In the genomic region with DNA sequence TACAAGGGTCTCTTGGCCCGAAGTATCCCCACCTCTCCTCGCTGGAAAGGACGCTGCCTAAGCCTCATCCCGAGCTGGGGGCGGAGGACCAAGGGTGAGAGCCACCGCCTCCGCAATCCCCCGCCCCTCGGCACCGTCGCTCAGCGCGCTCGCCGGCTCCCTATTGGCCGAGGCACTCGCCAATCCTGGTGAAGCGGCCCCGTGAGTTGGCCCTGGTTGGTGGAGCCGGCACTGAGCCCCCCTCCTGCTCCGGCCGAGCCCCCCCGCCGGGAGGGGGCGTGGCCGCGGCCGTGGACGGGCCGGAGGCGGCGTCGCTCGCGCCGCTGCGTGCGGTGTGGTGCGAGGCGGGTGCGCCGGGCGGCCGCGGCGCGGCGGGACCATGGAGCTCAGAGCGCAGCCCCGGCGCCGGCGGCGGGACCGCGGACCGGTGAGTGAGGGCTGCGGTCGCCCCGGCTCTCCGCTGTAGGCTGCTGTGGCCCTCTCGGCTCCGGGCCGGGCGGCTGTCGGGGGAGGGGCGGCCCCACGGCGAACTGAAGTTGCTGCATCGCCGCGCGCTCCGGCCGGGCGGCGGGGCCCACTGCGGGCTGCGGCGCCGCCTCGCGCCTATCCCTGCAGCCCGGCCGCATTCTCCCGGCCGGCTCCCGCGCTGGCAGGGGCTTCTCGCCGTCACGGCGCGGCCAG, we compare ENCODE assay signal across 8 cellular contexts. TPM values are rescaled to one million over a fixed set of nuclear protein-coding genes. Genes with fewer than 3 reads are reported as not detected.
DNase-seq lines count a peak whose midpoint lies in the region; ATAC-seq and TF ChIP-seq lines count a peak whose summit lies in the region.

A gene with protein sequence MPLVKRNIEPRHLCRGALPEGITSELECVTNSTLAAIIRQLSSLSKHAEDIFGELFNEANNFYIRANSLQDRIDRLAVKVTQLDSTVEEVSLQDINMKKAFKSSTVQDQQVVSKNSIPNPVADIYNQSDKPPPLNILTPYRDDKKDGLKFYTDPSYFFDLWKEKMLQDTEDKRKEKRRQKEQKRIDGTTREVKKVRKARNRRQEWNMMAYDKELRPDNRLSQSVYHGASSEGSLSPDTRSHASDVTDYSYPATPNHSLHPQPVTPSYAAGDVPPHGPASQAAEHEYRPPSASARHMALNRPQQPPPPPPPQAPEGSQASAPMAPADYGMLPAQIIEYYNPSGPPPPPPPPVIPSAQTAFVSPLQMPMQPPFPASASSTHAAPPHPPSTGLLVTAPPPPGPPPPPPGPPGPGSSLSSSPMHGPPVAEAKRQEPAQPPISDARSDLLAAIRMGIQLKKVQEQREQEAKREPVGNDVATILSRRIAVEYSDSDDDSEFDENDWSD (plus strand): TSS at position 291 of the 681 bp plus-strand sequence. CDS start 84,588 bp downstream, outside the sequence.

- H3K4me1 ChIP-seq in BLaER1 (no peaks in the 10 kb centered on the region), fibroblast of lung (ENCODE audit: control insufficient read depth, extremely low read depth, insufficient read depth, low read length) (peaks cover 6% of the 10 kb centered on the region), mucosa of stomach (ENCODE audit: control insufficient read depth, insufficient read depth, low read length) (peaks cover 5% of the 10 kb centered on the region), stomach (peaks cover 8 to 46% (median 30%) of the 10 kb centered on the region in 4 donors)

- H3K9me3 ChIP-seq in BLaER1, result peaks cover 13% of the 10 kb centered on the region
- no peaks in the 10 kb centered on the region for H3K9me3 ChIP-seq in fibroblast of lung (ENCODE audit: control insufficient read depth, insufficient read depth, low read depth, low read length)
- H3K9me3 ChIP-seq in mucosa of stomach (ENCODE audit: control insufficient read depth, low read length), result no peaks in the 10 kb centered on the region
- H3K9me3 ChIP-seq in stomach, result peaks cover 0 to 5% (median 0%) of the 10 kb centered on the region in 4 donors

- peaks cover 24% of the 10 kb centered on the region for H3K79me2 ChIP-seq in fibroblast of lung (ENCODE audit: control insufficient read depth, insufficient read depth, low read length)

- H3K9ac ChIP-seq in BLaER1 (peak within 1 kb of the TSS; percentile 64), fibroblast of lung (ENCODE audit: insufficient read depth, low read length) (peak within 1 kb of the TSS; percentile 74), mucosa of stomach (ENCODE audit: low read length) (no peak within 1 kb of the TSS)

- H3K4me2 ChIP-seq in BLaER1 (peak within 1 kb of the TSS; percentile 85), fibroblast of lung (ENCODE audit: extremely low read depth, insufficient read depth, low read length) (peak within 1 kb of the TSS; percentile 85)

- intact Hi-C loops in stomach (cut with DNase I; ENCODE audit: low total_unique reads), result no loop called here

- WGBS in stomach, 5 donors, result 0 to 7% (median 1%) methylated on average over 11 to 94 of the region's 94 CpGs; no CpG with 5 or more reads in 1 of the 5 donors

- ATAC-seq in GM19372 (IDR thresholded peaks at IDR 0.05; ENCODE audit: low read depth, unreplicated experiment) (peak; percentile 97), HG03442 (IDR thresholded peaks at IDR 0.05; ENCODE audit: unreplicated experiment) (peak; percentile 96)

- H4K20me1 ChIP-seq in BLaER1, result no peaks in the 10 kb centered on the region; the same call in 1 of the 2 replicates
- H4K20me1 ChIP-seq in fibroblast of lung (ENCODE audit: control insufficient read depth, extremely low read depth, insufficient read depth, low read length), result no peaks in the 10 kb centered on the region

- H3K27ac ChIP-seq in BLaER1, result no peak within 1 kb of the TSS
- H3K27ac ChIP-seq in fibroblast of lung (ENCODE audit: insufficient read depth, low read length), result peak within 1 kb of the TSS; percentile 53
- H3K27ac ChIP-seq in stomach, result peak within 1 kb of the TSS; percentile 58 to 88 (median 86)

- peak within 1 kb of the TSS; percentile 86 for H2AFZ ChIP-seq in fibroblast of lung (ENCODE audit: low read length)

- TF ChIP-seq EP300 in stomach (IDR thresholded peaks at IDR 0.05), result no peak

- H3K36me3 ChIP-seq in BLaER1, result no peaks in the 10 kb centered on the region
- H3K36me3 ChIP-seq in fibroblast of lung (ENCODE audit: control insufficient read depth, insufficient read depth, low read length), result no peaks in the 10 kb centered on the region
- H3K36me3 ChIP-seq in mucosa of stomach (ENCODE audit: control insufficient read depth, insufficient read depth, low read length), result no peaks in the 10 kb centered on the region
- H3K36me3 ChIP-seq in stomach, result no peaks in the 10 kb centered on the region

- H3K4me3 ChIP-seq in BLaER1 (peak within 1 kb of the TSS; percentile 73), fibroblast of lung (replicated peaks in 1 of 4; ENCODE audit: control extremely low read depth in 1 of 4, insufficient read depth in 1 of 4, low read depth in 3 of 4, low read length in 4 of 4) (peak within 1 kb of the TSS; percentile 53 to 83 (median 68)), mucosa of stomach (ENCODE audit: low read length) (peak within 1 kb of the TSS; percentile 11), stomach (peak within 1 kb of the TSS; percentile 81 to 92 (median 84))

- peaks cover 18% of the 10 kb centered on the region for H3K27me3 ChIP-seq in BLaER1
- peaks cover 2% of the 10 kb centered on the region for H3K27me3 ChIP-seq in fibroblast of lung (ENCODE audit: control insufficient read depth, insufficient read depth, low read length)
- peaks cover 6% of the 10 kb centered on the region for H3K27me3 ChIP-seq in mucosa of stomach (ENCODE audit: control insufficient read depth, insufficient read depth, low read length)
- peaks cover 0 to 20% (median 4%) of the 10 kb centered on the region in 3 donors for H3K27me3 ChIP-seq in stomach

- DNase-seq in NCI-H510A (lab: John Stamatoyannopoulos, UW) (peak; percentile 80), fibroblast of lung (ENCODE audit: low read depth in 2 of 2) (peak; percentile 90 to 91), stomach (peak; percentile 94)
- peak; percentile 37 for DNase-seq in activated T-cell treated with anti-CD3 and anti-CD28 coated beads, Interleukin-2, amount 50 U/mL, for 1 hour

- TF ChIP-seq CTCF in fibroblast of lung (conservative IDR thresholded peaks at IDR 0.05 in 1 of 2, IDR thresholded peaks at IDR 0.05 in 1 of 2; ENCODE audit: low read depth in 1 of 2, low read length in 2 of 2) (no peak), stomach (IDR thresholded peaks at IDR 0.05) (peak in 1 of 7 experiments; percentile 3)

- no peak for TF ChIP-seq POLR2A in stomach (IDR thresholded peaks at IDR 0.05)

RNA-seq across cellular contexts. Expression of the gene that starts here (rescaled TPM):
- total RNA-seq in fibroblast of lung, result 16.2 and 18.2 TPM in 2 replicates
- 10.5 and 19.5 TPM in 2 replicates for polyA plus RNA-seq in fibroblast of lung
- polyA plus RNA-seq in fibroblast of lung (2012), result 6.8 and 11.0 TPM in 2 replicates
- 5.9 and 7.0 TPM in 2 replicates for polyA minus RNA-seq in fibroblast of lung (ENCODE audit: low replicate concordance)
- total RNA-seq in stomach, result 10 to 100 TPM in 3 of 5 donors, 1 to 10 TPM in 1, under 1 TPM in 1; 0.87 to 12.8 (median 11.3) TPM
- polyA plus RNA-seq in stomach, result 10 to 100 TPM in 1 of 3 donors, 1 to 10 TPM in 2; 3.5 to 11.0 (median 9.3) TPM

Comparison
In these comparisons a context has a peak if more than half of its experiments do, and no peak if none do; other contexts are left out.
1. H3K4me3 ChIP-seq: peak in every context shown above with its lines; median percentile 84 in stomach; 73 in BLaER1; 68 in fibroblast of lung; 11 in mucosa of stomach.
2. DNase-seq: peak in every context shown above with its lines; median percentile 94 in stomach; 90 in fibroblast of lung; 80 in NCI-H510A; 37 in activated T-cell treated with anti-CD3 and anti-CD28 coated beads, Interleukin-2, amount 50 U/mL, for 1 hour.